Comparison of ENCODE assay signal across 8 cellular contexts in the genomic region with DNA sequence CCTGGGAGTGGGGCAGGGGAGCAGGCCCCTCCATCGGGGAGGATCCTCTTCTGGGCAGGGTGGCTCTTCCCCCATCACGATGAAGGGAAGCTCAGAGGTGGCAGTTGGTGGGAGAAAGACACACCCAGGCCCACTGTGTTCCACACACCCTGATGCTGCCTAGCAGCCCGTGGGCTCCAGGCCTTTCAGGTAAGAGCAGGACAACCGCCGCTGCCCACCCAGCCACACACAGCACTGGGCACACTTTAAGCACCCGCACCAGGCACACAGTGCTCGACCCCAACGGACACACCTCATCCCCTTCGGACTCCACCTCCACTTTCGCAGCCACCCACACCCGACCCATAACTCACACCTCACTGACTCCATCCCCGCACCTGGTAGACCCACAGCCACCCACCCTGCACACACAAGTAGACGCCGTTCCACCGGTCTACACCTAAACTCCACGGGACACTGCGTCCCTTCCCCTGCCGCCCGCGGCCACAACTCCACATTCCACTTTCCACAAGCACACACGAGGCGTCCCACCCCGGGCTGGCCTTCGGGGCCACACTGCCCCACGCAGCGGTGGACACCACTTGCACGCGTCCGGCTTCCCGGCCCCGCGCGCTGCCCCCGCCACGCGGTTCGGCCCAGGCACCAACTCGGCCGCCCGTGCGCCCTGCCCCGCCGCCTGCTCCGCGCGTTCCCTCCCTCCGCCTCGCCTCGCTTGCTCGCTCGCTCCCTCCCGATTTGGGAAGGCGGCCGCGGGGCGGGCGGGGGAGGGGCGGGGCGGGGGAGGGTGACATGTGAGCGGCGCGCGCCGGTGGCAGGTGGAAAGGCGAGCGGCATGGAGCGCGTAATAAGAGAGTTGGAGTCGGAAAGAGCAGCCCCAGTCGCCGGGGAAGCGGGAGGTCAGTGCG. TPM values are rescaled to one million over a fixed set of nuclear protein-coding genes. Genes with fewer than 3 reads are reported as not detected.
DNase-seq lines count a peak whose midpoint lies in the region; ATAC-seq and TF ChIP-seq lines count a peak whose summit lies in the region.

Gene KCNQ4, plus strand, starts transcription at position 787 of the 905 bp plus-strand sequence. CDS start 307 bp downstream, outside the sequence.

- TF ChIP-seq CTCF in choroid plexus epithelial cell (conservative IDR thresholded peaks at IDR 0.05; ENCODE audit: low read depth, low read length) (no peak), liver (IDR thresholded peaks at IDR 0.05; ENCODE audit: low read depth, low read length, missing input control) (no peak)

- no peak within 1 kb of the TSS for H3K9ac ChIP-seq in liver (ENCODE audit: low read depth in 1 of 2, low read length in 2 of 2)
- H3K9ac ChIP-seq in stomach smooth muscle (ENCODE audit: low read length in 2 of 2), result peak within 1 kb of the TSS; percentile 64 to 80

- H3K36me3 ChIP-seq in liver (ENCODE audit: control insufficient read depth in 4 of 4, insufficient read depth in 3 of 4, low read depth in 1 of 4, low read length in 3 of 4) (no peaks in the 10 kb centered on the region), stomach smooth muscle (ENCODE audit: control insufficient read depth in 2 of 2, insufficient read depth in 2 of 2, low read length in 2 of 2) (no peaks in the 10 kb centered on the region)

- no peaks in the 10 kb centered on the region for H3K27me3 ChIP-seq in liver (ENCODE audit: control insufficient read depth in 4 of 4, insufficient read depth in 4 of 4, low read length in 3 of 4)
- no peaks in the 10 kb centered on the region for H3K27me3 ChIP-seq in stomach smooth muscle (ENCODE audit: control insufficient read depth in 1 of 2, insufficient read depth in 2 of 2, low read length in 2 of 2)

- H3K4me3 ChIP-seq in choroid plexus epithelial cell (ENCODE audit: low read depth, low read length) (peak within 1 kb of the TSS; percentile 37), liver (ENCODE audit: low read depth in 1 of 3, low read length in 3 of 3) (peak within 1 kb of the TSS in 2 of 3 donors; percentile 48 to 53), stomach smooth muscle (ENCODE audit: low read length in 2 of 2) (peak within 1 kb of the TSS; percentile 77)

- no peak for ATAC-seq in HG02884 (IDR thresholded peaks at IDR 0.05; ENCODE audit: unreplicated experiment)

- H3K4me1 ChIP-seq in liver (ENCODE audit: control insufficient read depth in 4 of 4, insufficient read depth in 4 of 4, low read length in 3 of 4), result peaks cover 4 to 13% (median 11%) of the 10 kb centered on the region in 4 donors
- H3K4me1 ChIP-seq in stomach smooth muscle (ENCODE audit: control insufficient read depth, insufficient read depth, low read length), result peaks cover 54% of the 10 kb centered on the region

- H3K9me3 ChIP-seq in liver (ENCODE audit: control insufficient read depth in 4 of 4, low read length in 3 of 4) (no peaks in the 10 kb centered on the region), stomach smooth muscle (ENCODE audit: control insufficient read depth in 2 of 2, low read length in 2 of 2) (no peaks in the 10 kb centered on the region)

- TF ChIP-seq RAD21 in liver (IDR thresholded peaks at IDR 0.05), result no peak

- DNase-seq in activated naive CD4-positive, alpha-beta T cell treated with Interleukin-2 at 50 U/mL for 16 hours, result peak; percentile 13
- no peak for DNase-seq in activated naive CD4-positive, alpha-beta T cell (lab: John Stamatoyannopoulos, UW)
- peak; percentile 70 for DNase-seq in RKO (ENCODE audit: low spot score)
- DNase-seq in choroid plexus epithelial cell (ENCODE audit: low read depth), result no peak
- DNase-seq in DMS153 (lab: John Stamatoyannopoulos, UW), result no peak

- 8% methylated on average over 73 of the region's 73 CpGs for WGBS in liver

- H3K27ac ChIP-seq in liver (ENCODE audit: low read depth in 1 of 2, low read length in 2 of 2), result no peak within 1 kb of the TSS
- peak within 1 kb of the TSS; percentile 81 for H3K27ac ChIP-seq in stomach smooth muscle (ENCODE audit: low read length)

TF ChIP-seq in liver, 16 proteins besides CTCF, POLR2A, EP300 and RAD21:
- TF ChIP-seq JUND (IDR thresholded peaks at IDR 0.05) (no peak), GABPA (IDR thresholded peaks at IDR 0.05 in 1 of 2, conservative IDR thresholded peaks at IDR 0.05 in 1 of 2) (no peak), HNF4G (IDR thresholded peaks at IDR 0.05) (no peak), RXRA (IDR thresholded peaks at IDR 0.05) (no peak), NR2F2 (IDR thresholded peaks at IDR 0.05) (no peak), FOXA1 (IDR thresholded peaks at IDR 0.05) (no peak)
- TF ChIP-seq, protein P1, sequence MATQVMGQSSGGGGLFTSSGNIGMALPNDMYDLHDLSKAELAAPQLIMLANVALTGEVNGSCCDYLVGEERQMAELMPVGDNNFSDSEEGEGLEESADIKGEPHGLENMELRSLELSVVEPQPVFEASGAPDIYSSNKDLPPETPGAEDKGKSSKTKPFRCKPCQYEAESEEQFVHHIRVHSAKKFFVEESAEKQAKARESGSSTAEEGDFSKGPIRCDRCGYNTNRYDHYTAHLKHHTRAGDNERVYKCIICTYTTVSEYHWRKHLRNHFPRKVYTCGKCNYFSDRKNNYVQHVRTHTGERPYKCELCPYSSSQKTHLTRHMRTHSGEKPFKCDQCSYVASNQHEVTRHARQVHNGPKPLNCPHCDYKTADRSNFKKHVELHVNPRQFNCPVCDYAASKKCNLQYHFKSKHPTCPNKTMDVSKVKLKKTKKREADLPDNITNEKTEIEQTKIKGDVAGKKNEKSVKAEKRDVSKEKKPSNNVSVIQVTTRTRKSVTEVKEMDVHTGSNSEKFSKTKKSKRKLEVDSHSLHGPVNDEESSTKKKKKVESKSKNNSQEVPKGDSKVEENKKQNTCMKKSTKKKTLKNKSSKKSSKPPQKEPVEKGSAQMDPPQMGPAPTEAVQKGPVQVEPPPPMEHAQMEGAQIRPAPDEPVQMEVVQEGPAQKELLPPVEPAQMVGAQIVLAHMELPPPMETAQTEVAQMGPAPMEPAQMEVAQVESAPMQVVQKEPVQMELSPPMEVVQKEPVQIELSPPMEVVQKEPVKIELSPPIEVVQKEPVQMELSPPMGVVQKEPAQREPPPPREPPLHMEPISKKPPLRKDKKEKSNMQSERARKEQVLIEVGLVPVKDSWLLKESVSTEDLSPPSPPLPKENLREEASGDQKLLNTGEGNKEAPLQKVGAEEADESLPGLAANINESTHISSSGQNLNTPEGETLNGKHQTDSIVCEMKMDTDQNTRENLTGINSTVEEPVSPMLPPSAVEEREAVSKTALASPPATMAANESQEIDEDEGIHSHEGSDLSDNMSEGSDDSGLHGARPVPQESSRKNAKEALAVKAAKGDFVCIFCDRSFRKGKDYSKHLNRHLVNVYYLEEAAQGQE (IDR thresholded peaks at IDR 0.05), result no peak
TF ChIP-seq in liver: peak in this region for 0.

RNA-seq across cellular contexts. Expression of gene KCNQ4, which starts in this region (rescaled TPM):
- total RNA-seq in liver, result 1 to 10 TPM in 1 of 2 donors, under 1 TPM in 1; 0.33 to 2.1 TPM
- polyA plus RNA-seq in liver, result under 1 TPM; 0.10 to 0.20 TPM

Comparison
In these comparisons a context has a peak if more than half of its experiments do, and no peak if none do; other contexts are left out.
1. DNase-seq: peak in activated naive CD4-positive, alpha-beta T cell treated with Interleukin-2 at 50 U/mL for 16 hours (single experiment) and RKO (single experiment); none in activated naive CD4-positive, alpha-beta T cell (0 of 4), choroid plexus epithelial cell (single experiment) and DMS153 (single experiment).
2. H3K9ac ChIP-seq: peak in stomach smooth muscle (2 of 2); none in liver (0 of 2).
3. Peak in every context shown above with its lines, with median percentiles within 50 percentile points of each other: H3K4me3 ChIP-seq.